1 cellular context compared by ENCODE assay signal in the genomic region with DNA sequence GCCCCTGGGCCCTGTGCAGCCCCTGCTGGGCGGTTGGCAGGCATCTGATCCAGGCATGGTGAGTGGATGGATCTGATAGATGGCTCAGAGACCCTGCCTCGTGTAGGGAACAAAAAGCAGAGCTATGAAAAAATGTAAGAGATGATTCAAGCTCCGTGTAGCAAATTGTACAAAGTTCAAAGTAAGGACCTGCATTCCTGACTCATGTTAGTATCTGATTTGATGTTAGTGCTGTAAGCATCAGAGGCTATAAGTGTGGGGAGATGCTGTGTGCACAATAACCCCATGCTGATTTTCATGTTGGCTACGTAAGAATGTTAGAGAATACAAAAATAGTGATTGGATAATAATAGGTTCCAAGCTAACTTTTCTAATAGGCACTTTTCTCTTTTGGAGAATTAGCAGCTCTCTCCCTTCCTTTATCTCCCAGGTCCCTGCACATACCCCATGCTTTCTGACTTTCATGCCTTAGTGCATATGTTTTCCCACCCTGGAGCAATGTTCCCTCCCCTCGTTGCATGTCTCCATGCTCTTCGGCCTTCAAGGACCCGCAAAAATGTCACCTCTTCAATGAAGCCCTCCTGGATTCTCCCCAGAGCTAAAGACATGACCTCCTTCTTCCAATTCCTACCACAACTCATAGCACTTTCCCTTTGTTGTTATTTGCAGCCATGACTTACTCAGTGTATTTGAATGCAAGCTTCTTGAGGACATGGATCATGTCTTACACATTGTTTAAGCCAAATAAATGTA.
TF ChIP-seq lines count a peak whose summit lies in the region.

No MANE protein-coding gene starts in this region.

TF ChIP-seq in IMR-90, 13 proteins besides CTCF, POLR2A, EP300 and RAD21:
- TF ChIP-seq CEBPB (IDR thresholded peaks at IDR 0.05; ENCODE audit: low read depth, low read length) (no peak), BHLHE40 (IDR thresholded peaks at IDR 0.05; ENCODE audit: low read depth, low read length) (no peak), MAZ (IDR thresholded peaks at IDR 0.05; ENCODE audit: borderline replicate concordance, low read depth, low read length) (no peak), NFE2L2 (IDR thresholded peaks at IDR 0.05; ENCODE audit: low read depth, low read length) (no peak)
